In the genomic region with DNA sequence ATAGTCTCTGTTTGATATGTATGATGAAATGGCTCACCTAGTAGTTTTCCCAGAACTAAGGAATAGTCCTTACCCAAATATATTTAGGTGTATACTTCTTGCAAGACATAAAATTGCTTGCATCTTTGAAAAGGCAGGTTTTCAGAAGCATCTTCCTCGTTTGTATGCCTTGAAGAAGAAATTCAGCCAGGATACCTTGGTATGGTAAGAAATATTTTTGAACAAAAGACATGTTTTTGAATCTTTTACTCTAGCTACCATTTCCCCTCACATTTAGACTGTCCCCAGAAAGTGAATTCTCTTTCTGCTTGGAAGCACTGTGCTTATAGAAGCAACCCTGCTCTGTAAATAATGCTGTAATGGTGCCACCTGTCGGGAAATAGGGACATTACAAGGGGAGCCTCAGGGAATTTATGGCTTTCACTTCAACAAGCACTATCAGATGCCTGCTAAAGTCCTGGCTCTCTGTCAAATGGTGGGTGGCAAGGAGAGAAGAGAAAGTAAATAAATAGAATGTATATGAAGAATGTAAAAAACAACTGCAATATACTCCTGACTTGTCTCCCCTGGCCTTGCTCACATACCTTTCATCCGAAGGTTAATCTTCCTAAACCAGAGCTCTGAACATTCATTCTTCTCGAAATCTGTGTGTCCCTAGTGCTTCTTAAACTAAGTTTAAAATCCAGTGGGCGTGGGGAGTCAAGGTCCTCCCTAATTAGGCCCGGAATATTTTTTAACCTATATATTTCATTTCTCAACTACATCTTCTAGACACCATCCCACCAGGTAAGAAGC, we compare ENCODE assay signal across 8 cellular contexts. TPM values are rescaled to one million over a fixed set of nuclear protein-coding genes. Genes with fewer than 3 reads are reported as not detected.
DNase-seq lines count a peak whose midpoint lies in the region; ATAC-seq, FAIRE-seq and TF ChIP-seq lines count a peak whose summit lies in the region.

No MANE protein-coding gene starts in this region.

- H3K9me3 ChIP-seq in A673 (ENCODE audit: low read depth, low read length, poor library complexity, severe bottlenecking) (no peaks in the 10 kb centered on the region), osteoblast (ENCODE audit: low read depth, low read length) (no peaks in the 10 kb centered on the region)

- no peaks in the 10 kb centered on the region for H3K4me1 Mint-ChIP-seq in activated T-helper 17 cell treated with anti-CD3 and anti-CD28 coated beads, Interleukin-2, amount 50 U/mL, for 72 hours

- H4K20me1 ChIP-seq in osteoblast (ENCODE audit: insufficient read depth, low read length), result no peaks in the 10 kb centered on the region

- FAIRE-seq in GM12891 (lab: Jason Lieb, UNC) (peak; percentile 66), urothelium cell line (lab: Jason Lieb, UNC) (no peak)

- H3K27ac Mint-ChIP-seq in activated T-helper 17 cell treated with anti-CD3 and anti-CD28 coated beads, Interleukin-2, amount 50 U/mL, for 72 hours, result no peak overlapping the region

- H3K9me3 Mint-ChIP-seq in activated T-helper 17 cell treated with anti-CD3 and anti-CD28 coated beads, Interleukin-2, amount 50 U/mL, for 72 hours, result no peaks in the 10 kb centered on the region

- H2AFZ ChIP-seq in osteoblast (ENCODE audit: low read length), result no peak overlapping the region

- POLR2A ChIA-PET in A673 (lab: Charles Lee; ENCODE audit: low non-redundant PET), result no interaction called here

- CTCF ChIA-PET in A673 (lab: Charles Lee), result interaction anchor here (1.7 kb wide), 1 partner anchor 429 kb away, joined by 7 read pairs; no protein-coding TSS in a partner anchor

- H3K27ac ChIP-seq in A673 (ENCODE audit: low read depth, low read length, poor library complexity, severe bottlenecking) (no peak overlapping the region), osteoblast (ENCODE audit: low read depth, low read length) (no peak overlapping the region)

- peaks cover 16% of the 10 kb centered on the region for H3K27me3 Mint-ChIP-seq in activated T-helper 17 cell treated with anti-CD3 and anti-CD28 coated beads, Interleukin-2, amount 50 U/mL, for 72 hours

- no peak overlapping the region for H3K4me2 ChIP-seq in osteoblast (ENCODE audit: insufficient read depth, low read length)

- peaks cover 18% of the 10 kb centered on the region for H3K4me1 ChIP-seq in A673 (ENCODE audit: insufficient read depth, low read length, poor library complexity, severe bottlenecking)
- peaks cover 11% of the 10 kb centered on the region for H3K4me1 ChIP-seq in osteoblast (ENCODE audit: insufficient read depth, low read length)

- intact Hi-C loops in A673 (cut with micrococcal nuclease; ENCODE audit: unreplicated experiment), result loop anchor here (10.0 kb wide), 4 partner anchors 185 to 425 kb away; a partner anchor contains a TSS

- H3K36me3 ChIP-seq in A673 (ENCODE audit: insufficient read depth, low read length, poor library complexity, severe bottlenecking), result no peaks in the 10 kb centered on the region
- H3K36me3 ChIP-seq in osteoblast (ENCODE audit: insufficient read depth, low read length), result no peaks in the 10 kb centered on the region

- TF ChIP-seq CTCF in A673 (conservative IDR thresholded peaks at IDR 0.05; ENCODE audit: low read depth, low read length), result peak; percentile 86
- peak; percentile 83 for TF ChIP-seq CTCF in foreskin fibroblast (IDR thresholded peaks at IDR 0.05; ENCODE audit: low read depth, low read length)
- peak; percentile 87 for TF ChIP-seq CTCF in osteoblast (IDR thresholded peaks at IDR 0.05; ENCODE audit: extremely low read depth, low read depth, low read length)

- in situ Hi-C loops in KBM-7 (cut with MboI; ENCODE audit: low pct_unique_long_range_greater_than_20kb, low sequenced_read_pairs), result no loop called here

- DNase-seq in A673 (ENCODE audit: low spot score) (peak; percentile 85), GM12891 (ENCODE audit: insufficient read length, low spot score) (no peak), KBM-7 (peak; percentile 80), RKO (ENCODE audit: low spot score) (peak; percentile 68), foreskin fibroblast (peak; percentile 51 to 86), osteoblast (ENCODE audit: insufficient read length, low spot score, missing footprints) (peak; percentile 78), urothelium cell line (ENCODE audit: low spot score) (peak; percentile 52)

- TF ChIP-seq POLR2A in GM12891 (IDR thresholded peaks at IDR 0.05; ENCODE audit: low read depth, low read length), result no peak

- no peaks in the 10 kb centered on the region for H3K36me3 Mint-ChIP-seq in activated T-helper 17 cell treated with anti-CD3 and anti-CD28 coated beads, Interleukin-2, amount 50 U/mL, for 72 hours (ENCODE audit: low read depth)

- H3K79me2 ChIP-seq in osteoblast (ENCODE audit: insufficient read depth, low read length), result no peaks in the 10 kb centered on the region

- H3K4me3 ChIP-seq in A673 (ENCODE audit: low read depth, low read length, poor library complexity, severe bottlenecking), result no peak overlapping the region
- H3K4me3 ChIP-seq in foreskin fibroblast (ENCODE audit: low read depth in 1 of 2, low read length in 2 of 2), result no peak overlapping the region
- H3K4me3 ChIP-seq in osteoblast (ENCODE audit: insufficient read depth, low read length), result no peak overlapping the region

- no peak overlapping the region for H3K4me3 Mint-ChIP-seq in activated T-helper 17 cell treated with anti-CD3 and anti-CD28 coated beads, Interleukin-2, amount 50 U/mL, for 72 hours

- H3K27me3 ChIP-seq in A673 (replicated peaks; ENCODE audit: insufficient read depth, low read depth, low read length, poor library complexity), result peaks cover 2% of the 10 kb centered on the region
- H3K27me3 ChIP-seq in osteoblast (ENCODE audit: insufficient read depth, low read length), result peaks cover 47% of the 10 kb centered on the region

- BruUV-seq in A673 (replicated peaks; lab: Mats Ljungman, UMichigan), result no TSS peak

- ATAC-seq in activated T-helper 17 cell treated with anti-CD3 and anti-CD28 coated beads, Interleukin-2, amount 50 U/mL, for 72 hours (replicated peaks), result peak; percentile 78

TF ChIP-seq in GM12891, 5 proteins besides CTCF, POLR2A, EP300 and RAD21:
- TF ChIP-seq POLR2AphosphoS5 (IDR thresholded peaks at IDR 0.05; ENCODE audit: low read depth, low read length) (no peak), POU2F2 (IDR thresholded peaks at IDR 0.05; ENCODE audit: low read depth, low read length) (no peak)
TF ChIP-seq in GM12891: peak in this region for 0.

RNA-seq across cellular contexts. Expression of a gene that starts 6.1 kb away (rescaled TPM):
- 0.63 and 0.69 TPM in 2 replicates for total RNA-seq in A673 (2021)
- 0.14 TPM for polyA plus RNA-seq in GM12891 (2012; ENCODE audit: low read depth, missing spikeins)
- total RNA-seq in activated T-helper 17 cell treated with anti-CD3 and anti-CD28 coated beads, Interleukin-2, amount 50 U/mL, for 72 hours, result under 1 TPM; 0.67 to 0.69 TPM
- total RNA-seq in osteoblast, result under 0.01 TPM in 1 of 2 replicates, not detected in the other

RNA-seq across cellular contexts. Expression of a gene that starts 13.6 kb away (rescaled TPM):
- not detected in 2 replicates for total RNA-seq in A673 (2021)
- polyA plus RNA-seq in GM12891 (2012; ENCODE audit: low read depth, missing spikeins), result not detected
- total RNA-seq in activated T-helper 17 cell treated with anti-CD3 and anti-CD28 coated beads, Interleukin-2, amount 50 U/mL, for 72 hours, result not detected
- total RNA-seq in osteoblast, result not detected in 2 replicates

RNA-seq across cellular contexts. Expression of a gene that starts 32.2 kb away (rescaled TPM):
- total RNA-seq in A673 (2021) (23.5 and 24.1 TPM in 2 replicates), osteoblast (35.5 and 35.9 TPM in 2 replicates)
- 17.0 TPM for polyA plus RNA-seq in GM12891 (2012; ENCODE audit: low read depth, missing spikeins)
- total RNA-seq in activated T-helper 17 cell treated with anti-CD3 and anti-CD28 coated beads, Interleukin-2, amount 50 U/mL, for 72 hours, result 10 to 100 TPM; 22.6 to 35.7 TPM
